Comparison of ENCODE assay signal across 8 cellular contexts in the genomic region with DNA sequence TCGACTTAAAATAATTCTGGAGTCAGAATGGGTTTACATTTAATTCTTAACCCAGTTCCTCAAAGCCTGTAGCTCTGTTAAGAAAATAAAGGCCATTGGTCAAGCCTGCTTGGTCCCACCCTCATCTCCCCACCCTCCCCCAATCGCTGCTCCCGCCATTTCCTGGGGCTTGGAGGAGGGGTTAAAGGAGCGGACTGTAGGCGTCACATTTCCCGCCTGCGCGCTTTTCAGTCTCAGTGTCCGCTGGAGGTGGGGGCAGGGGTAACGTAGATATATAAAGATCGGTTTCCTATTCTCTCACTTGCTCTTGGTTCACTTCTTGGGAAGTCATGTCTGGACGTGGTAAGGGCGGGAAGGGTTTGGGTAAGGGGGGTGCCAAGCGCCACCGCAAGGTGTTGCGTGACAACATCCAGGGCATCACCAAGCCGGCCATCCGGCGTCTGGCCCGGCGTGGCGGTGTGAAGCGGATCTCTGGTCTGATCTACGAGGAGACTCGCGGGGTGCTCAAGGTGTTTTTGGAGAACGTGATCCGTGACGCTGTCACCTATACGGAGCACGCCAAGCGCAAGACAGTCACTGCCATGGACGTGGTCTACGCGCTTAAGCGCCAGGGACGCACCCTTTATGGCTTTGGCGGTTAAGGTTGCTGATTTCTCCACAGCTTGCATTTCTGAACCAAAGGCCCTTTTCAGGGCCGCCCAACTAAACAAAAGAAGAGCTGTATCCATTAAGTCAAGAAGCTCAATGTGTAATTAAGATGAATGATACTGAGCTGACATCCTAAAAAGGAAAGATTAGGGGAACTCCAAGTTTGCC. TPM values are rescaled to one million over a fixed set of nuclear protein-coding genes. Genes with fewer than 3 reads are reported as not detected.
A peak's percentile ranks its signal among the peaks of the same experiment; 100 is the strongest.
DNase-seq lines count a peak whose midpoint lies in the region; ATAC-seq and TF ChIP-seq lines count a peak whose summit lies in the region.

No MANE protein-coding gene starts in this region.

- ATAC-seq in CD8-positive, alpha-beta T cell = peak; percentile 60
- ATAC-seq in GM21360 (IDR thresholded peaks at IDR 0.05; ENCODE audit: unreplicated experiment) (peak; percentile 42), memory B cell (ENCODE audit: low read depth) (peak; percentile 64)

- TF ChIP-seq CTCF in CD8-positive, alpha-beta T cell (IDR thresholded peaks at IDR 0.05) = no peak

- H3K27ac ChIP-seq in CD8-positive, alpha-beta T cell (ENCODE audit: low read depth, low read length) = peak overlapping the region; percentile 98

- H3K27me3 ChIP-seq in CD8-positive, alpha-beta T cell (ENCODE audit: insufficient read depth, low read length) = no peaks in the 10 kb centered on the region

- H3K4me3 ChIP-seq in CD8-positive, alpha-beta T cell (ENCODE audit: low read depth, low read length) = peak overlapping the region; percentile 85

- H3K36me3 ChIP-seq in CD8-positive, alpha-beta T cell (ENCODE audit: insufficient read depth, low read length) = no peaks in the 10 kb centered on the region

- peaks cover 2% of the 10 kb centered on the region for H3K36me3 Mint-ChIP-seq in CD8-positive, alpha-beta T cell
- H3K36me3 Mint-ChIP-seq in memory B cell = no peaks in the 10 kb centered on the region

- POLR2A ChIA-PET in CD8-positive, alpha-beta T cell (lab: Charles Lee) = interaction anchor here (0.6 to 15.9 kb wide), 42 partner anchors 9 to 1872 kb away, joined by 3 to 340 read pairs (median 10); a partner anchor contains a TSS

- peak; percentile 80 to 92 (median 83) for DNase-seq in CD8-positive, alpha-beta T cell
- DNase-seq in HT1080 (ENCODE audit: low read depth) = peak; percentile 95
- DNase-seq in NK-92 treated with Interleukin-12 subunit alpha and Interleukin-12 subunit beta, amount 100 ng/mL, for 24 hours (lab: John Stamatoyannopoulos, UW) = peak; percentile 90
- peak; percentile 91 for DNase-seq in activated CD8-positive, alpha-beta memory T cell treated with anti-CD3 and anti-CD28 coated beads for 24 hours
- peak; percentile 81 for DNase-seq in effector CD8-positive, alpha-beta T cell (lab: John Stamatoyannopoulos, UW)
- peak; percentile 87 to 88 for DNase-seq in memory B cell (ENCODE audit: low spot score in 2 of 2)
- DNase-seq in stimulated activated CD8-positive, alpha-beta memory T cell treated with anti-CD3 and anti-CD28 coated beads, Interleukin-12 subunit alpha, Interleukin-12 subunit beta, amount 100 ng/mL, for 24 hours (ENCODE audit: extremely low read depth) = peak; percentile 58

- H3K27ac Mint-ChIP-seq in CD8-positive, alpha-beta T cell = peak overlapping the region; percentile 99
- H3K27ac Mint-ChIP-seq in memory B cell = peak overlapping the region; percentile 100

- no peaks in the 10 kb centered on the region for H3K9me3 ChIP-seq in CD8-positive, alpha-beta T cell (ENCODE audit: low read length)

- H3K4me1 Mint-ChIP-seq in CD8-positive, alpha-beta T cell (ENCODE audit: low read depth) = peaks cover 52% of the 10 kb centered on the region
- H3K4me1 Mint-ChIP-seq in memory B cell = peaks cover 11% of the 10 kb centered on the region

- peaks cover 3% of the 10 kb centered on the region for H3K9me3 Mint-ChIP-seq in CD8-positive, alpha-beta T cell
- peaks cover 2% of the 10 kb centered on the region for H3K9me3 Mint-ChIP-seq in memory B cell

- H3K4me1 ChIP-seq in CD8-positive, alpha-beta T cell (ENCODE audit: insufficient read depth, low read length) = peaks cover 16% of the 10 kb centered on the region

- H3K27me3 Mint-ChIP-seq in CD8-positive, alpha-beta T cell (ENCODE audit: low read depth) = no peaks in the 10 kb centered on the region
- H3K27me3 Mint-ChIP-seq in memory B cell = no peaks in the 10 kb centered on the region

- H3K4me3 Mint-ChIP-seq in CD8-positive, alpha-beta T cell = peak overlapping the region; percentile 88
- peak overlapping the region; percentile 100 for H3K4me3 Mint-ChIP-seq in memory B cell

- intact Hi-C loops in CD8-positive, alpha-beta T cell (cut with DNase I, micrococcal nuclease) = loop anchor here (1.0 to 10.0 kb wide), 9 partner anchors 22 to 1871 kb away; a partner anchor contains a TSS

- CTCF ChIA-PET in CD8-positive, alpha-beta T cell (lab: Charles Lee) = interaction anchor here (1.1 to 7.4 kb wide), 8 partner anchors 10 to 102 kb away, joined by 3 to 43 read pairs (median 8); a partner anchor contains a TSS

RNA-seq across cellular contexts. Expression of a gene that starts 59.0 kb away (rescaled TPM):
- 10 to 100 TPM; 13.2 to 13.6 TPM for total RNA-seq in CD8-positive, alpha-beta T cell
- total RNA-seq in HT1080 (2014; rRNA removed; shearing (Covaris generic)) = 3.8 and 4.3 TPM in 2 replicates
- 5.0 and 5.3 TPM in 2 replicates for polyA plus RNA-seq in HT1080 (2015; cell fraction: cytosol; rRNA removed)
- 12.6 and 13.7 TPM in 2 replicates for polyA plus RNA-seq in HT1080 (2015; cell fraction: nucleus; rRNA removed)

Comparison
In these comparisons a context has a peak if more than half of its experiments do, and no peak if none do; other contexts are left out.
1. Peak in every context shown above with its lines: DNase-seq, ATAC-seq, H3K4me3 ChIP-seq and H3K27ac ChIP-seq.